In the genomic region with DNA sequence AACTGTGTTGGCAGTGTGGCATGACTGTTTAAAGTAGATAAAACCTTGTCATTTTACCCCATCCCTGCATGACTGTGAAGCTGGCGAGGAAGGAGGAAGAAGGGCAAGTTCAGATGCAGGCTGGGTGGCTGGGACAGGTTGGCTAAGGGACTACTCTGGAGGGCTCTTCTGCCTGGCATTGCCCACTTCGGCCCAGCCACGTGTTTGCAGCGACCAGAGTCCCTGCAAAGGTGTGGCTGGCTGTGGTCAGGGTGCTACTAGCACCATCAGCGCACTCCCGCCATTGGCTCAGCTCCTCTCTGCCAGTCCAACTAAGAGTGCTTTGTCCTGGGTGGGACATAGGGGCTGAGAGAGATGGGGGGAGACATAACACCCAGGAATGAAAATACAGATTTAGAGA, we compare ENCODE assay signal across 16 cellular contexts.
"Had no signal": no experiment of that assay in that cellular context is flagged by ENCODE, and none has a peak within 500 bp of the region (broad histone marks: within the 10 kb centered on the region; RNA-seq: fewer than 3 reads in every experiment).

No MANE protein-coding gene starts in this region.

- ATAC-seq: gastroesophageal sphincter; left ventricle myocardium superior; naive thymus-derived CD4-positive, alpha-beta T cell; sciatic nerve; stimulated activated naive B cell treated with anti-CD40 and anti-IgM and Interleukin-4, amounts not matched to agents 10 μg/mL and 1 μg/mL and 100 μg/mL, for 72 hours had no signal

- H3K27me3 ChIP-seq: gastroesophageal sphincter, spleen, transverse colon had no signal

- DNase-seq: esophagus squamous epithelium; glutamatergic neuron; left cardiac atrium; left ventricle myocardium superior; naive thymus-derived CD4-positive, alpha-beta T cell; nephron progenitor cell; spleen; stimulated activated CD4-positive, alpha-beta T cell treated with anti-CD3 and anti-CD28 coated beads, Interleukin-15, amount 100 ng/mL, for 24 hours; stimulated activated CD4-positive, alpha-beta T cell treated with anti-CD3 and anti-CD28 coated beads, Interleukin-1b, Interleukin-23, amount 100 ng/mL, for 48 hours; stimulated activated CD4-positive, alpha-beta T cell treated with anti-CD3 and anti-CD28 coated beads, Interleukin-4, amount 100 ng/mL, for 24 hours; stimulated activated naive B cell treated with anti-CD40 and anti-IgM and Interleukin-4, amounts not matched to agents 10 μg/mL and 1 μg/mL and 100 μg/mL, for 72 hours; stimulated activated naive CD8-positive, alpha-beta T cell treated with anti-CD3 and anti-CD28 coated beads, Interleukin-15, amount 100 ng/mL, for 72 hours; transverse colon had no signal

- H3K4me3 ChIP-seq: esophagus squamous epithelium, gastroesophageal sphincter, spleen, thoracic aorta, transverse colon had no signal

- H3K27ac ChIP-seq: esophagus squamous epithelium, gastroesophageal sphincter, spleen, thoracic aorta, transverse colon had no signal
